11 cellular contexts compared by ENCODE assay signal in the genomic region with DNA sequence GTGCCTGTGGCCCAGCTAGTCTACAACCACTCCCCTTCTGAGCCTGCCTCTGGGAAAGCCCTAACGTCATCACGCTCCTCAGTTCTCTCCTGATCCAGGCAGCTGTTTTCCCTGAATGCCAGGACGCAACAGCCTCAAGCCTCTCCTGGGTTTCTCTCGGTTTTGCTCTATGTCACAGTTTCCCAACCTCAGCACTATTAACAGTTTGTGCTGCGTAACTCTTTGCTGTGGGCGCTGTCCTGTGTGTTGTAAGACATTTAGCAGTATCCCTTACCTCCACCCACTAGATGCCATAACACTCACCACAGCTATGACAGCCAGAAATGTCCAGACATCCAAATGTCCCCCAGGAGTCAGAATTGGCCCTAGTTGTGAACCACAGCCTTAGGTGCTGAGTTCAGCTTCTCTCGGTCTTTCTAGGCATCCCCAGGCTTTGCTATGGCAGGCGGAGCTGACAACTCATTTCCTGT.
DNase-seq lines count a peak whose midpoint lies in the region; FAIRE-seq and TF ChIP-seq lines count a peak whose summit lies in the region.
"Had no signal": no experiment of that assay in that cellular context is flagged by ENCODE, and none has a peak within 500 bp of the region (broad histone marks: within the 10 kb centered on the region; RNA-seq: fewer than 3 reads in every experiment).

No MANE protein-coding gene starts in this region.

- H3K9me3 ChIP-seq in kidney (ENCODE audit: control insufficient read depth in 1 of 2, low read length in 2 of 2): no peaks in the 10 kb centered on the region

- intact Hi-C loops in kidney (cut with DNase I): no loop called here

- TF ChIP-seq POLR2A in NB4 (IDR thresholded peaks at IDR 0.05; ENCODE audit: extremely low read depth, insufficient read length): no peak

- no peak overlapping the region for H3K9ac ChIP-seq in kidney (ENCODE audit: low read length in 2 of 2)

- TF ChIP-seq CTCF in NB4 (IDR thresholded peaks at IDR 0.05; ENCODE audit: low read depth, low read length) (no peak), VCaP (conservative IDR thresholded peaks at IDR 0.05) (no peak), kidney (IDR thresholded peaks at IDR 0.05; ENCODE audit: borderline replicate concordance, extremely low read depth, insufficient read depth) (no peak)

- DNase-seq in NB4 (ENCODE audit: low read depth) (peak; percentile 42), kidney (peak; percentile 75), stromal cell of bone marrow (ENCODE audit: low read depth) (peak; percentile 58), NCI-H2029 treated with DMSO at 0.1 percent for 48 hours (lab: John Stamatoyannopoulos, UW) (no peak), DMS 273 (lab: John Stamatoyannopoulos, UW; ENCODE audit: unreplicated experiment) (no peak), GM19240 (ENCODE audit: insufficient read length, low spot score) (no peak), NCI-H2196 (lab: John Stamatoyannopoulos, UW; ENCODE audit: unreplicated experiment) (no peak)
- DNase-seq: activated CD4-positive, alpha-beta T cell treated with anti-CD3 and anti-CD28 coated beads for 1 hour; central memory CD4-positive, alpha-beta T cell; NCI-H187 had no signal

- H3K27ac ChIP-seq in VCaP (peak overlapping the region; percentile 98), kidney (ENCODE audit: low read depth in 2 of 2, low read length in 2 of 2) (peak overlapping the region in 1 of 2 donors; percentile 41)

- no peaks in the 10 kb centered on the region for H3K36me3 ChIP-seq in kidney (ENCODE audit: control insufficient read depth in 1 of 2, insufficient read depth in 2 of 2, low read length in 2 of 2)

- FAIRE-seq in kidney (lab: Jason Lieb, UNC): no peak

- no peak overlapping the region for H3K4me3 ChIP-seq in NB4 (ENCODE audit: low read depth, low read length)
- H3K4me3 ChIP-seq in kidney (ENCODE audit: low read length in 2 of 2): no peak overlapping the region

- peaks cover 0 to 9% of the 10 kb centered on the region in 2 donors for H3K4me1 ChIP-seq in kidney (ENCODE audit: control insufficient read depth in 1 of 2, insufficient read depth in 1 of 2, low read depth in 1 of 2, low read length in 2 of 2)

Comparison
In these comparisons a context has a peak if more than half of its experiments do, and no peak if none do; other contexts are left out.
1. DNase-seq: peak in NB4 (single experiment), kidney (single experiment) and stromal cell of bone marrow (single experiment); none in NCI-H2029 treated with DMSO at 0.1 percent for 48 hours (single experiment), DMS 273 (single experiment), GM19240 (single experiment) and NCI-H2196 (single experiment).